ENCODE assay signal across 9 cellular contexts in the genomic region with DNA sequence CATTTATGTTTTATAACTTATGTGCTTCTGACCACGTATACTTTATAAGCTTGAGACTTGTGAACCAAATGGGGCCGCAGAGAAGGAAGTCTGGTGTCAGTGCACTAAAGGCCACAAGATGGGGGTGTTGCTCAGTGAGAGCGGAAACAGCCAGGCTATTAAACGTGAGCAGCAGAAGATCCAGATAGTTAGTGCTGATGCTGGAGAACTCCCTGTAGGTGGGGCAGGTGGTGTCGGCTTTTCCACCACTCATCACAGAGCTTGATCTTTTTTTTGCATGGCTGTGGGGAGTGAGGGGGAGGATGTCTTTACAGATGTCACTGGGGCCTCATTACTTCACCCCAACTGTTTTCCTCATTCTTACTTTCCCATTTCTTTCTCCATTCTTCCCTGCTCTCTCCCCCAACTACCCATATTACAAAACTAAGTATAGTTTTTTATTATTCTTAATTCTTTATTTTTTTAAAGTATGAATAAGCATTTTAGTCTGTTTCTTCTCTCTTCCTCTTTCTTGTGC. TPM values are rescaled to one million over a fixed set of nuclear protein-coding genes. Genes with fewer than 3 reads are reported as not detected.
A peak's percentile ranks its signal among the peaks of the same experiment; 100 is the strongest.
DNase-seq lines count a peak whose midpoint lies in the region; ATAC-seq, FAIRE-seq and TF ChIP-seq lines count a peak whose summit lies in the region.
"Had no signal": no experiment of that assay in that cellular context is flagged by ENCODE, and none has a peak within 500 bp of the region (broad histone marks: within the 10 kb centered on the region; RNA-seq: fewer than 3 reads in every experiment).

No MANE protein-coding gene starts in this region.

- ATAC-seq in A549 (peak; percentile 99), HG03060 (IDR thresholded peaks at IDR 0.05; ENCODE audit: low read depth, unreplicated experiment) (peak; percentile 48), activated B cell treated with CpG ODN at 0.5 μM for 24 hours (ENCODE audit: low read depth) (peak; percentile 69), thoracic aorta (ENCODE audit: insufficient number of reproducible peaks, low FRiP score, low read depth) (no peak)
- ATAC-seq in effector memory CD8-positive, alpha-beta T cell (replicated peaks): peak; percentile 58

- POLR2A ChIA-PET in A549 (lab: Yijun Ruan, JAX): interaction anchor here (0.9 kb wide), 1 partner anchor 35 kb away, joined by 3 read pairs; no protein-coding TSS in a partner anchor
- POLR2A ChIA-PET in activated B cell treated with CpG ODN at 0.5 μM for 24 hours (lab: Charles Lee): no interaction called here

- TF ChIP-seq RAD21 in A549 (conservative IDR thresholded peaks at IDR 0.05 in 1 of 2, IDR thresholded peaks at IDR 0.05 in 1 of 2): peak; percentile 85 to 90

- intact Hi-C loops in activated B cell treated with CpG ODN at 0.5 μM for 24 hours (cut with micrococcal nuclease): loop anchor here (1.0 kb wide), 2 partner anchors 90 to 516 kb away; no protein-coding TSS in a partner anchor

- no peak for TF ChIP-seq EP300 in A549 (IDR thresholded peaks at IDR 0.05)

- no peak overlapping the region for H3K27ac Mint-ChIP-seq in activated B cell treated with CpG ODN at 0.5 μM for 24 hours
- no peak overlapping the region for H3K27ac Mint-ChIP-seq in effector memory CD8-positive, alpha-beta T cell
- H3K27ac Mint-ChIP-seq: natural killer cell treated with Interleukin-12 subunit alpha and Interleukin-12 subunit beta and Interleukin-15 and Interleukin-18, amount 100 ng/mL, for 72 hours had no signal

- no peak overlapping the region for H3K4me2 ChIP-seq in A549

- peak; percentile 58 to 78 for DNase-seq in A549 (ENCODE audit: low read depth in 1 of 2, low spot score in 1 of 2)
- peak; percentile 61 for DNase-seq in NCI-H2196 treated with DMSO at 0.1 percent for 48 hours (lab: John Stamatoyannopoulos, UW; ENCODE audit: unreplicated experiment)
- peak; percentile 16 for DNase-seq in activated B cell treated with CpG ODN at 0.5 μM for 24 hours
- peak; percentile 7 to 29 (median 26) for DNase-seq in effector memory CD8-positive, alpha-beta T cell
- DNase-seq in mucosa of gallbladder (ENCODE audit: low spot score): peak; percentile 16
- DNase-seq in thoracic aorta (ENCODE audit: low spot score): no peak

- H3K27me3 Mint-ChIP-seq in activated B cell treated with CpG ODN at 0.5 μM for 24 hours: no peaks in the 10 kb centered on the region
- H3K27me3 Mint-ChIP-seq in effector memory CD8-positive, alpha-beta T cell: no peaks in the 10 kb centered on the region
- H3K27me3 Mint-ChIP-seq: natural killer cell treated with Interleukin-12 subunit alpha and Interleukin-12 subunit beta and Interleukin-15 and Interleukin-18, amount 100 ng/mL, for 72 hours had no signal

- no peak overlapping the region for H3K4me3 ChIP-seq in A549
- H3K4me3 ChIP-seq in thoracic aorta: no peak overlapping the region

- TF ChIP-seq POLR2A in A549 (IDR thresholded peaks at IDR 0.05; ENCODE audit: low read length): no peak

- CTCF ChIA-PET in A549 (lab: Yijun Ruan, JAX) (interaction anchor here (0.5 to 9.2 kb wide), 69 partner anchors 9 to 550 kb away, joined by 3 to 130 read pairs (median 4); a partner anchor contains a TSS), activated B cell treated with CpG ODN at 0.5 μM for 24 hours (lab: Charles Lee) (interaction anchor here (1.0 to 2.3 kb wide), 6 partner anchors 10 to 517 kb away, joined by 3 to 13 read pairs (median 6); a partner anchor contains a TSS)

- H3K4me1 ChIP-seq in A549 (no peaks in the 10 kb centered on the region), thoracic aorta (ENCODE audit: control insufficient read depth in 1 of 2, low read depth in 2 of 2) (no peaks in the 10 kb centered on the region)

- no peaks in the 10 kb centered on the region for H3K9me3 Mint-ChIP-seq in activated B cell treated with CpG ODN at 0.5 μM for 24 hours
- no peaks in the 10 kb centered on the region for H3K9me3 Mint-ChIP-seq in effector memory CD8-positive, alpha-beta T cell
- H3K9me3 Mint-ChIP-seq: natural killer cell treated with Interleukin-12 subunit alpha and Interleukin-12 subunit beta and Interleukin-15 and Interleukin-18, amount 100 ng/mL, for 72 hours had no signal

- 8% methylated on average over 5 of the region's 5 CpGs for WGBS in A549 (ENCODE audit: missing lambda C conversion rate)

- H3K4me3 Mint-ChIP-seq in activated B cell treated with CpG ODN at 0.5 μM for 24 hours: no peak overlapping the region
- H3K4me3 Mint-ChIP-seq in effector memory CD8-positive, alpha-beta T cell: no peak overlapping the region
- H3K4me3 Mint-ChIP-seq: natural killer cell treated with Interleukin-12 subunit alpha and Interleukin-12 subunit beta and Interleukin-15 and Interleukin-18, amount 100 ng/mL, for 72 hours had no signal

- no peaks in the 10 kb centered on the region for H3K4me1 Mint-ChIP-seq in activated B cell treated with CpG ODN at 0.5 μM for 24 hours
- peaks cover 0 to 7% of the 10 kb centered on the region in 2 donors for H3K4me1 Mint-ChIP-seq in effector memory CD8-positive, alpha-beta T cell (ENCODE audit: low read depth in 2 of 2)

- TF ChIP-seq CTCF in A549 (IDR thresholded peaks at IDR 0.05) (peak; percentile 81), GM12873 (IDR thresholded peaks at IDR 0.05; ENCODE audit: insufficient read depth, low read depth, low read length, missing control alignments) (peak; percentile 86), activated B cell treated with CpG ODN at 0.5 μM for 24 hours (IDR thresholded peaks at IDR 0.05) (no peak), thoracic aorta (IDR thresholded peaks at IDR 0.05) (peak; percentile 32)

- peak; percentile 96 for FAIRE-seq in A549 (lab: Jason Lieb, UNC)

- no peaks in the 10 kb centered on the region for H3K9me3 ChIP-seq in A549
- no peaks in the 10 kb centered on the region for H3K9me3 ChIP-seq in thoracic aorta

- peaks cover 22% of the 10 kb centered on the region for H3K36me3 Mint-ChIP-seq in activated B cell treated with CpG ODN at 0.5 μM for 24 hours (ENCODE audit: low read depth)
- H3K36me3 Mint-ChIP-seq in effector memory CD8-positive, alpha-beta T cell (ENCODE audit: insufficient read depth): peaks cover 13% of the 10 kb centered on the region
- H3K36me3 Mint-ChIP-seq: natural killer cell treated with Interleukin-12 subunit alpha and Interleukin-12 subunit beta and Interleukin-15 and Interleukin-18, amount 100 ng/mL, for 72 hours had no signal

- no peaks in the 10 kb centered on the region for H3K27me3 ChIP-seq in thoracic aorta (replicated peaks; ENCODE audit: insufficient read depth)

- H3K27ac ChIP-seq in A549: no peak overlapping the region
- no peak overlapping the region for H3K27ac ChIP-seq in thoracic aorta

- H3K36me3 ChIP-seq in thoracic aorta: peaks cover 17% of the 10 kb centered on the region

TF ChIP-seq in A549, 52 proteins besides CTCF, POLR2A, EP300 and RAD21:
- no peak for TF ChIP-seq NR3C1 (IDR thresholded peaks at IDR 0.05)
- TF ChIP-seq, protein P1, sequence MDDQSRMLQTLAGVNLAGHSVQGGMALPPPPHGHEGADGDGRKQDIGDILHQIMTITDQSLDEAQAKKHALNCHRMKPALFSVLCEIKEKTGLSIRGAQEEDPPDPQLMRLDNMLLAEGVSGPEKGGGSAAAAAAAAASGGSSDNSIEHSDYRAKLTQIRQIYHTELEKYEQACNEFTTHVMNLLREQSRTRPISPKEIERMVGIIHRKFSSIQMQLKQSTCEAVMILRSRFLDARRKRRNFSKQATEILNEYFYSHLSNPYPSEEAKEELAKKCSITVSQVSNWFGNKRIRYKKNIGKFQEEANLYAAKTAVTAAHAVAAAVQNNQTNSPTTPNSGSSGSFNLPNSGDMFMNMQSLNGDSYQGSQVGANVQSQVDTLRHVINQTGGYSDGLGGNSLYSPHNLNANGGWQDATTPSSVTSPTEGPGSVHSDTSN (IDR thresholded peaks at IDR 0.05): no peak
- no peak for TF ChIP-seq FOSB (CRISPR knock-in tag; IDR thresholded peaks at IDR 0.05)
- no peak for TF ChIP-seq HEYL (CRISPR knock-in tag; IDR thresholded peaks at IDR 0.05)
- no peak for TF ChIP-seq TFCP2L1 (CRISPR knock-in tag; IDR thresholded peaks at IDR 0.05)
- no peak for TF ChIP-seq POLR2AphosphoS2 (conservative IDR thresholded peaks at IDR 0.05; ENCODE audit: low read length)
- TF ChIP-seq PHF8 (IDR thresholded peaks at IDR 0.05; ENCODE audit: borderline replicate concordance, low read depth): no peak
- TF ChIP-seq, protein P2, sequence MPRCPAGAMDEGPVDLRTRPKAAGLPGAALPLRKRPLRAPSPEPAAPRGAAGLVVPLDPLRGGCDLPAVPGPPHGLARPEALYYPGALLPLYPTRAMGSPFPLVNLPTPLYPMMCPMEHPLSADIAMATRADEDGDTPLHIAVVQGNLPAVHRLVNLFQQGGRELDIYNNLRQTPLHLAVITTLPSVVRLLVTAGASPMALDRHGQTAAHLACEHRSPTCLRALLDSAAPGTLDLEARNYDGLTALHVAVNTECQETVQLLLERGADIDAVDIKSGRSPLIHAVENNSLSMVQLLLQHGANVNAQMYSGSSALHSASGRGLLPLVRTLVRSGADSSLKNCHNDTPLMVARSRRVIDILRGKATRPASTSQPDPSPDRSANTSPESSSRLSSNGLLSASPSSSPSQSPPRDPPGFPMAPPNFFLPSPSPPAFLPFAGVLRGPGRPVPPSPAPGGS (IDR thresholded peaks at IDR 0.05): no peak
- TF ChIP-seq SMC3 (IDR thresholded peaks at IDR 0.05): peak; percentile 76
- TF ChIP-seq SREBF2 (IDR thresholded peaks at IDR 0.05): no peak
- no peak for TF ChIP-seq HDAC2 (IDR thresholded peaks at IDR 0.05)
- TF ChIP-seq KDM1A (IDR thresholded peaks at IDR 0.05; ENCODE audit: low read depth): no peak
- peak; percentile 40; the same call in 1 of the 2 replicates for TF ChIP-seq BHLHE40 (IDR thresholded peaks at IDR 0.05; ENCODE audit: low read depth, low read length)

RNA-seq across cellular contexts. Expression of a gene that starts 34.7 kb away (rescaled TPM):
- 16.1 and 18.5 TPM in 2 replicates for polyA plus RNA-seq in A549 (2011; rRNA removed)
- 3.7 and 3.8 TPM in 2 replicates for polyA plus RNA-seq in A549 (2012; cell fraction: cytosol; rRNA removed)
- polyA plus RNA-seq in A549 (2012; cell fraction: nucleus; rRNA removed): 1.4 and 2.3 TPM in 2 replicates
- polyA plus RNA-seq in A549 (2017; fragmentation: RNase III; extraction: RNeasy Plus Mini Kit Qiagen cat#74134 plus additional on column Dnase treatment): 8.5 to 9.1 TPM (median 9.0 TPM) in 3 replicates
- polyA minus RNA-seq in A549 (2011; rRNA and poly(A)+ RNA removed): 3.4 and 3.5 TPM in 2 replicates
- total RNA-seq in activated B cell treated with CpG ODN at 0.5 μM for 24 hours: 22.7 and 22.8 TPM in 2 replicates
- 36.1 TPM for total RNA-seq in mucosa of gallbladder
- total RNA-seq in thoracic aorta: 10 to 100 TPM; 11.8 to 14.7 TPM

RNA-seq across cellular contexts. Expression of a gene that starts 34.9 kb away (rescaled TPM):
- polyA plus RNA-seq in A549 (2011; rRNA removed) (8.4 and 10.2 TPM in 2 replicates), A549 (2017; fragmentation: RNase III; extraction: RNeasy Plus Mini Kit Qiagen cat#74134 plus additional on column Dnase treatment) (5.0 to 5.6 TPM (median 5.1 TPM) in 3 replicates)
- 2.5 and 3.0 TPM in 2 replicates for polyA plus RNA-seq in A549 (2012; cell fraction: cytosol; rRNA removed)
- 3.7 and 4.0 TPM in 2 replicates for polyA plus RNA-seq in A549 (2012; cell fraction: nucleus; rRNA removed)
- polyA minus RNA-seq in A549 (2011; rRNA and poly(A)+ RNA removed): 4.3 and 4.9 TPM in 2 replicates
- total RNA-seq in activated B cell treated with CpG ODN at 0.5 μM for 24 hours (14.2 and 17.0 TPM in 2 replicates), mucosa of gallbladder (15.3 TPM), thoracic aorta (10 to 100 TPM in 1 of 2 donors, 1 to 10 TPM in 1; 8.5 to 14.5 TPM)
